In genomic region chr5:68398146-68398812, GRCh38 we compare ENCODE assay signal across 17 cellular contexts.
"Had no signal": no experiment of that assay in that cellular context is flagged by ENCODE, and none has a peak within 500 bp of the region (broad histone marks: within the 10 kb centered on the region; RNA-seq: fewer than 3 reads in every experiment).

No MANE protein-coding gene starts in this region.

- H3K27me3 ChIP-seq: esophagus muscularis mucosa, gastrocnemius medialis, right atrium auricular region, sigmoid colon had no signal

- H3K27me3 Mint-ChIP-seq: effector memory CD8-positive, alpha-beta T cell; stimulated activated naive B cell treated with anti-CD40 and anti-IgM and Interleukin-4, amounts not matched to agents 10 μg/mL and 1 μg/mL and 100 μg/mL, for 72 hours had no signal

- H3K4me1 ChIP-seq: esophagus muscularis mucosa, gastrocnemius medialis, right atrium auricular region, sigmoid colon had no signal

- H3K4me3 ChIP-seq: esophagus muscularis mucosa, gastrocnemius medialis, right atrium auricular region, sigmoid colon, skin epidermis had no signal

- H3K4me3 Mint-ChIP-seq: dendritic cell treated with granulocyte-macrophage colony-stimulating factor and Interleukin-4, amounts not matched to agents 40 ng/mL and 50 ng/mL, for 4 days; effector memory CD8-positive, alpha-beta T cell; naive thymus-derived CD4-positive, alpha-beta T cell; neural crest cell; stimulated activated naive B cell treated with anti-CD40 and anti-IgM and Interleukin-4, amounts not matched to agents 10 μg/mL and 1 μg/mL and 100 μg/mL, for 72 hours had no signal

- H3K36me3 ChIP-seq: esophagus muscularis mucosa, gastrocnemius medialis, right atrium auricular region, sigmoid colon had no signal

- H3K9me3 Mint-ChIP-seq: effector memory CD8-positive, alpha-beta T cell had no signal

- ATAC-seq: effector memory CD8-positive, alpha-beta T cell; gastrocnemius medialis; left lobe of liver; naive thymus-derived CD4-positive, alpha-beta T cell; stimulated activated naive B cell treated with anti-CD40 and anti-IgM and Interleukin-4, amounts not matched to agents 10 μg/mL and 1 μg/mL and 100 μg/mL, for 72 hours had no signal

- H3K27ac ChIP-seq: epithelial cell of prostate, esophagus muscularis mucosa, gastrocnemius medialis, right atrium auricular region, sigmoid colon, skin epidermis had no signal

- H3K9me3 ChIP-seq: gastrocnemius medialis had no signal

- H3K27ac Mint-ChIP-seq: dendritic cell treated with granulocyte-macrophage colony-stimulating factor and Interleukin-4, amounts not matched to agents 40 ng/mL and 50 ng/mL, for 4 days; effector memory CD8-positive, alpha-beta T cell; naive thymus-derived CD4-positive, alpha-beta T cell; stimulated activated naive B cell treated with anti-CD40 and anti-IgM and Interleukin-4, amounts not matched to agents 10 μg/mL and 1 μg/mL and 100 μg/mL, for 72 hours had no signal

- DNase-seq: effector memory CD8-positive, alpha-beta T cell; gastrocnemius medialis; glutamatergic neuron; islet precursor cell; mammary epithelial cell; naive thymus-derived CD4-positive, alpha-beta T cell; sigmoid colon; stimulated activated CD4-positive, alpha-beta T cell treated with anti-CD3 and anti-CD28 coated beads, Interleukin-4, amount 100 ng/mL, for 24 hours; stimulated activated naive B cell treated with anti-CD40 and anti-IgM and Interleukin-4, amounts not matched to agents 10 μg/mL and 1 μg/mL and 100 μg/mL, for 72 hours; trophoblast cell had no signal
